ENCODE assay signal across 1 cellular context in genomic region chr11:104881117-104881794, GRCh38.
TF ChIP-seq lines count a peak whose summit lies in the region.

No MANE protein-coding gene starts in this region.

TF ChIP-seq in GM12878, 131 proteins besides CTCF, POLR2A, EP300 and RAD21 (continued from another document):
- TF ChIP-seq, protein P1, sequence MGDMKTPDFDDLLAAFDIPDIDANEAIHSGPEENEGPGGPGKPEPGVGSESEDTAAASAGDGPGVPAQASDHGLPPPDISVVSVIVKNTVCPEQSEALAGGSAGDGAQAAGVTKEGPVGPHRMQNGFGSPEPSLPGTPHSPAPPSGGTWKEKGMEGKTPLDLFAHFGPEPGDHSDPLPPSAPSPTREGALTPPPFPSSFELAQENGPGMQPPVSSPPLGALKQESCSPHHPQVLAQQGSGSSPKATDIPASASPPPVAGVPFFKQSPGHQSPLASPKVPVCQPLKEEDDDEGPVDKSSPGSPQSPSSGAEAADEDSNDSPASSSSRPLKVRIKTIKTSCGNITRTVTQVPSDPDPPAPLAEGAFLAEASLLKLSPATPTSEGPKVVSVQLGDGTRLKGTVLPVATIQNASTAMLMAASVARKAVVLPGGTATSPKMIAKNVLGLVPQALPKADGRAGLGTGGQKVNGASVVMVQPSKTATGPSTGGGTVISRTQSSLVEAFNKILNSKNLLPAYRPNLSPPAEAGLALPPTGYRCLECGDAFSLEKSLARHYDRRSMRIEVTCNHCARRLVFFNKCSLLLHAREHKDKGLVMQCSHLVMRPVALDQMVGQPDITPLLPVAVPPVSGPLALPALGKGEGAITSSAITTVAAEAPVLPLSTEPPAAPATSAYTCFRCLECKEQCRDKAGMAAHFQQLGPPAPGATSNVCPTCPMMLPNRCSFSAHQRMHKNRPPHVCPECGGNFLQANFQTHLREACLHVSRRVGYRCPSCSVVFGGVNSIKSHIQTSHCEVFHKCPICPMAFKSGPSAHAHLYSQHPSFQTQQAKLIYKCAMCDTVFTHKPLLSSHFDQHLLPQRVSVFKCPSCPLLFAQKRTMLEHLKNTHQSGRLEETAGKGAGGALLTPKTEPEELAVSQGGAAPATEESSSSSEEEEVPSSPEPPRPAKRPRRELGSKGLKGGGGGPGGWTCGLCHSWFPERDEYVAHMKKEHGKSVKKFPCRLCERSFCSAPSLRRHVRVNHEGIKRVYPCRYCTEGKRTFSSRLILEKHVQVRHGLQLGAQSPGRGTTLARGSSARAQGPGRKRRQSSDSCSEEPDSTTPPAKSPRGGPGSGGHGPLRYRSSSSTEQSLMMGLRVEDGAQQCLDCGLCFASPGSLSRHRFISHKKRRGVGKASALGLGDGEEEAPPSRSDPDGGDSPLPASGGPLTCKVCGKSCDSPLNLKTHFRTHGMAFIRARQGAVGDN (IDR thresholded peaks at IDR 0.05): no peak
- TF ChIP-seq RFX5 (IDR thresholded peaks at IDR 0.05; ENCODE audit: low read depth, low read length) (no peak), SREBF2 (IDR thresholded peaks at IDR 0.05; ENCODE audit: low read length) (no peak), STAT3 (IDR thresholded peaks at IDR 0.05; ENCODE audit: low read depth, low read length) (no peak), IKZF1 (conservative IDR thresholded peaks at IDR 0.05) (0 out of 2 replicates have a peak, but pooled peaks have one; percentile 14), ETV6 (conservative IDR thresholded peaks at IDR 0.05 in 1 of 2, IDR thresholded peaks at IDR 0.05 in 1 of 2; ENCODE audit: borderline replicate concordance in 1 of 2, low read depth in 1 of 2) (no peak), BCL11A (IDR thresholded peaks at IDR 0.05; ENCODE audit: low read depth, low read length) (no peak), YY1 (IDR thresholded peaks at IDR 0.05; ENCODE audit: low read depth, low read length) (peak; percentile 47; the same call in 1 of the 2 replicates), MEF2B (IDR thresholded peaks at IDR 0.05; ENCODE audit: partially characterized antibody, poor library complexity, severe bottlenecking) (no peak), TCF12 (IDR thresholded peaks at IDR 0.05; ENCODE audit: low read depth, low read length) (0 out of 2 replicates have a peak, but pooled peaks have one; percentile 45), IKZF2 (IDR thresholded peaks at IDR 0.05) (0 out of 4 replicates have a peak, but pooled peaks of 1 of the 2 experiments have one; percentile 24), ZZZ3 (IDR thresholded peaks at IDR 0.05; ENCODE audit: control insufficient read depth, insufficient read length, low read depth) (no peak), TCF7 (IDR thresholded peaks at IDR 0.05; ENCODE audit: borderline replicate concordance) (no peak)
- TF ChIP-seq, protein P2, sequence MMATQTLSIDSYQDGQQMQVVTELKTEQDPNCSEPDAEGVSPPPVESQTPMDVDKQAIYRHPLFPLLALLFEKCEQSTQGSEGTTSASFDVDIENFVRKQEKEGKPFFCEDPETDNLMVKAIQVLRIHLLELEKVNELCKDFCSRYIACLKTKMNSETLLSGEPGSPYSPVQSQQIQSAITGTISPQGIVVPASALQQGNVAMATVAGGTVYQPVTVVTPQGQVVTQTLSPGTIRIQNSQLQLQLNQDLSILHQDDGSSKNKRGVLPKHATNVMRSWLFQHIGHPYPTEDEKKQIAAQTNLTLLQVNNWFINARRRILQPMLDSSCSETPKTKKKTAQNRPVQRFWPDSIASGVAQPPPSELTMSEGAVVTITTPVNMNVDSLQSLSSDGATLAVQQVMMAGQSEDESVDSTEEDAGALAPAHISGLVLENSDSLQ (IDR thresholded peaks at IDR 0.05): peak; percentile 57; the same call in 1 of the 2 replicates
- TF ChIP-seq, protein P3, sequence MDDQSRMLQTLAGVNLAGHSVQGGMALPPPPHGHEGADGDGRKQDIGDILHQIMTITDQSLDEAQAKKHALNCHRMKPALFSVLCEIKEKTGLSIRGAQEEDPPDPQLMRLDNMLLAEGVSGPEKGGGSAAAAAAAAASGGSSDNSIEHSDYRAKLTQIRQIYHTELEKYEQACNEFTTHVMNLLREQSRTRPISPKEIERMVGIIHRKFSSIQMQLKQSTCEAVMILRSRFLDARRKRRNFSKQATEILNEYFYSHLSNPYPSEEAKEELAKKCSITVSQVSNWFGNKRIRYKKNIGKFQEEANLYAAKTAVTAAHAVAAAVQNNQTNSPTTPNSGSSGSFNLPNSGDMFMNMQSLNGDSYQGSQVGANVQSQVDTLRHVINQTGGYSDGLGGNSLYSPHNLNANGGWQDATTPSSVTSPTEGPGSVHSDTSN (IDR thresholded peaks at IDR 0.05; ENCODE audit: insufficient replicate concordance, low read depth, low read length): no peak
